ENCODE assay signal across 25 cellular contexts in the genomic region with DNA sequence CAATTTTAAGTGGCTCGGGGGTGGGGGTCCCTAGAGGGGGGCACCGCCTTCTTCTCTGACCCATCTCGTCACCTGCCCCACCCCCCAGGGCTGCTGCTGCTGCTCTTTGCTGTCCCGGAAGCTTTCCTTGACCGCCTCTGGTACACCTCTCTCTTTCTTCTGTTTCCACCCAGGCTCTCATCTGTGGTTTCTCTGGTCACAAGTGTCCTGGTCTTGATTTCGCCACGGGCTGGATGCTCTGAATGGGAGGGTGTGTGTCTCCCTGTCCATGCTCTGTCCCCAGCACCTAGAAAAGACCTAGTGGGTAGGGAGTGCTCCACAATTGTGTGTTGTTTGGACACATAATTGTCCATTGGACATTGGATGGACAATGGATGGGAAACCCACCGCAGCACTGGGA.
"Had no signal": no experiment of that assay in that cellular context is flagged by ENCODE, and none has a peak within 500 bp of the region (broad histone marks: within the 10 kb centered on the region; RNA-seq: fewer than 3 reads in every experiment).

No MANE protein-coding gene starts in this region.

- H3K9me3 ChIP-seq: esophagus squamous epithelium, gastroesophageal sphincter, heart left ventricle, suprapubic skin, tibial nerve had no signal

- H3K27ac Mint-ChIP-seq: activated CD8-positive, alpha-beta T cell treated with anti-CD3 and anti-CD28 coated beads, Interleukin-2, amount 10 ng/mL, durations not matched to agents 7 days and 5 days; activated naive CD4-positive, alpha-beta T cell treated with anti-CD3 and anti-CD28 coated beads, Interleukin-2, amount 50 U/mL, for 24 hours; memory B cell; naive thymus-derived CD4-positive, alpha-beta T cell; stimulated activated effector memory CD8-positive, alpha-beta T cell treated with anti-CD3 and anti-CD28 coated beads, Interleukin-12 subunit alpha, Interleukin-12 subunit beta, amount 100 ng/mL, for 72 hours had no signal

- H3K4me3 ChIP-seq: esophagus squamous epithelium, gastroesophageal sphincter, heart left ventricle, suprapubic skin, tibial nerve had no signal

- ATAC-seq: activated CD8-positive, alpha-beta T cell treated with anti-CD3 and anti-CD28 coated beads, Interleukin-2, amount 10 ng/mL, durations not matched to agents 7 days and 5 days; gastroesophageal sphincter; heart left ventricle; left colon; naive thymus-derived CD4-positive, alpha-beta T cell; stimulated activated effector memory CD8-positive, alpha-beta T cell treated with anti-CD3 and anti-CD28 coated beads, Interleukin-12 subunit alpha, Interleukin-12 subunit beta, amount 100 ng/mL, for 72 hours; stimulated activated naive CD8-positive, alpha-beta T cell treated with anti-CD3 and anti-CD28 coated beads, Interleukin-15, amount 100 ng/mL, for 72 hours had no signal

- H3K9me3 Mint-ChIP-seq: activated naive CD4-positive, alpha-beta T cell treated with anti-CD3 and anti-CD28 coated beads, Interleukin-2, amount 50 U/mL, for 24 hours; memory B cell; naive thymus-derived CD4-positive, alpha-beta T cell; stimulated activated effector memory CD8-positive, alpha-beta T cell treated with anti-CD3 and anti-CD28 coated beads, Interleukin-12 subunit alpha, Interleukin-12 subunit beta, amount 100 ng/mL, for 72 hours; stimulated activated naive CD8-positive, alpha-beta T cell treated with anti-CD3 and anti-CD28 coated beads, Interleukin-15, amount 100 ng/mL, for 72 hours had no signal

- H3K4me3 Mint-ChIP-seq: activated CD8-positive, alpha-beta T cell treated with anti-CD3 and anti-CD28 coated beads, Interleukin-2, amount 10 ng/mL, durations not matched to agents 7 days and 5 days; activated naive CD4-positive, alpha-beta T cell treated with anti-CD3 and anti-CD28 coated beads, Interleukin-2, amount 50 U/mL, for 24 hours; memory B cell; naive thymus-derived CD4-positive, alpha-beta T cell; stimulated activated effector memory CD8-positive, alpha-beta T cell treated with anti-CD3 and anti-CD28 coated beads, Interleukin-12 subunit alpha, Interleukin-12 subunit beta, amount 100 ng/mL, for 72 hours; stimulated activated naive CD8-positive, alpha-beta T cell treated with anti-CD3 and anti-CD28 coated beads, Interleukin-15, amount 100 ng/mL, for 72 hours had no signal

- H3K27me3 ChIP-seq: gastroesophageal sphincter, suprapubic skin, tibial nerve had no signal

- DNase-seq: activated CD4-positive, alpha-beta T cell treated with anti-CD3 and anti-CD28 coated beads for 1 hour; activated CD4-positive, alpha-beta T cell treated with anti-CD3 and anti-CD28 coated beads, Interleukin-2, amount 50 U/mL, for 1 hour; activated CD8-positive, alpha-beta T cell treated with anti-CD3 and anti-CD28 coated beads, Interleukin-2, amount 10 ng/mL, durations not matched to agents 7 days and 5 days; activated gamma-delta T cell treated with Interleukin-2 at 50 U/mL for 16 hours; activated T-cell treated with anti-CD3 and anti-CD28 coated beads, Interleukin-2, amount 50 U/mL, for 1 hour; aorta; central memory CD4-positive, alpha-beta T cell; dermis blood vessel endothelial cell; effector CD8-positive, alpha-beta T cell; esophagus squamous epithelium; heart left ventricle; islet precursor cell; left colon; naive thymus-derived CD4-positive, alpha-beta T cell; nucleus accumbens; stimulated activated CD4-positive, alpha-beta T cell treated with anti-CD3 and anti-CD28 coated beads, Interleukin-12 subunit alpha, Interleukin-12 subunit beta, amount 100 ng/mL, for 4 hours; stimulated activated naive CD8-positive, alpha-beta T cell treated with anti-CD3 and anti-CD28 coated beads, Interleukin-15, amount 100 ng/mL, for 72 hours; T-helper 1 cell had no signal

- H3K36me3 Mint-ChIP-seq: activated naive CD4-positive, alpha-beta T cell treated with anti-CD3 and anti-CD28 coated beads, Interleukin-2, amount 50 U/mL, for 24 hours; memory B cell; naive thymus-derived CD4-positive, alpha-beta T cell; stimulated activated effector memory CD8-positive, alpha-beta T cell treated with anti-CD3 and anti-CD28 coated beads, Interleukin-12 subunit alpha, Interleukin-12 subunit beta, amount 100 ng/mL, for 72 hours had no signal

- H3K4me1 ChIP-seq: parathyroid adenoma had no signal

- H3K9ac ChIP-seq: parathyroid adenoma had no signal

- H3K36me3 ChIP-seq: esophagus squamous epithelium, gastroesophageal sphincter, heart left ventricle, suprapubic skin, tibial nerve had no signal

- H3K27ac ChIP-seq: esophagus squamous epithelium, gastroesophageal sphincter, heart left ventricle, parathyroid adenoma, suprapubic skin, tibial nerve had no signal
